Comparison of ENCODE assay signal across 34 cellular contexts in genomic region chr1:171683826-171684225, GRCh38. TPM values are rescaled to one million over a fixed set of nuclear protein-coding genes. Genes with fewer than 3 reads are reported as not detected.
"Had no signal": no experiment of that assay in that cellular context is flagged by ENCODE, and none has a peak within 500 bp of the region (broad histone marks: within the 10 kb centered on the region; RNA-seq: fewer than 3 reads in every experiment).

No MANE protein-coding gene starts in this region.

- H3K36me3 ChIP-seq: ascending aorta, breast epithelium, cardiac muscle cell, heart left ventricle had no signal

- H3K9me3 Mint-ChIP-seq: activated CD4-positive, alpha-beta memory T cell treated with anti-CD3 and anti-CD28 coated beads, Interleukin-2, amount 10 ng/mL, durations not matched to agents 7 days and 5 days; activated CD4-positive, alpha-beta T cell treated with anti-CD3 and anti-CD28 coated beads, Interleukin-2, amount 10 ng/mL, durations not matched to agents 7 days and 5 days; activated naive CD4-positive, alpha-beta T cell treated with anti-CD3 and anti-CD28 coated beads, Interleukin-2, amount 10 ng/mL, durations not matched to agents 7 days and 5 days; activated naive CD8-positive, alpha-beta T cell treated with anti-CD3 and anti-CD28 coated beads, Interleukin-2, amount 10 ng/mL, durations not matched to agents 7 days and 5 days; endodermal cell; T-helper 2 cell treated with Interferon-gamma antibody and Interleukin-4, amounts not matched to agents 5 μg/mL and 100 μg/mL, for 36 hours had no signal

- ATAC-seq: activated naive CD4-positive, alpha-beta T cell treated with anti-CD3 and anti-CD28 coated beads, Interleukin-2, amount 50 U/mL, for 72 hours; activated T-cell treated with anti-CD3 and anti-CD28 coated beads, Interleukin-2, amount 50 U/mL, for 72 hours; esophagus mucosa; heart left ventricle; T-helper 17 cell had no signal

- DNase-seq: activated CD4-positive, alpha-beta memory T cell treated with anti-CD3 and anti-CD28 coated beads, Interleukin-2, amount 10 ng/mL, durations not matched to agents 7 days and 5 days; activated CD4-positive, alpha-beta T cell treated with anti-CD3 and anti-CD28 coated beads for 1 hour; activated CD4-positive, alpha-beta T cell treated with anti-CD3 and anti-CD28 coated beads for 4 hours; activated CD4-positive, alpha-beta T cell treated with anti-CD3 and anti-CD28 coated beads, Interleukin-2, amount 10 ng/mL, durations not matched to agents 7 days and 5 days; activated CD4-positive, alpha-beta T cell treated with anti-CD3 and anti-CD28 coated beads, Interleukin-2, amount 50 U/mL, for 4 hours; activated CD8-positive, alpha-beta memory T cell treated with anti-CD3 and anti-CD28 coated beads, Interleukin-2, amount 50 U/mL, for 48 hours; activated gamma-delta T cell; activated naive CD4-positive, alpha-beta T cell; activated naive CD4-positive, alpha-beta T cell treated with anti-CD3 and anti-CD28 coated beads, Interleukin-2, amount 10 ng/mL, durations not matched to agents 7 days and 5 days; activated naive CD8-positive, alpha-beta T cell treated with anti-CD3 and anti-CD28 coated beads, Interleukin-2, amount 10 ng/mL, durations not matched to agents 7 days and 5 days; activated T-cell treated with anti-CD3 and anti-CD28 coated beads for 4 hours; activated T-cell treated with anti-CD3 and anti-CD28 coated beads, Interleukin-2, amount 50 U/mL, for 24 hours; activated T-cell treated with anti-CD3 and anti-CD28 coated beads, Interleukin-2, amount 50 U/mL, for 72 hours; central memory CD4-positive, alpha-beta T cell; dorsolateral prefrontal cortex; effector memory CD4-positive, alpha-beta T cell; foreskin fibroblast; glutamatergic neuron; heart left ventricle; T-helper 1 cell; T-helper 17 cell; T1000 had no signal

- H3K27ac Mint-ChIP-seq: activated CD4-positive, alpha-beta memory T cell treated with anti-CD3 and anti-CD28 coated beads, Interleukin-2, amount 10 ng/mL, durations not matched to agents 7 days and 5 days; activated CD4-positive, alpha-beta T cell treated with anti-CD3 and anti-CD28 coated beads, Interleukin-2, amount 10 ng/mL, durations not matched to agents 7 days and 5 days; activated naive CD4-positive, alpha-beta T cell treated with anti-CD3 and anti-CD28 coated beads, Interleukin-2, amount 10 ng/mL, durations not matched to agents 7 days and 5 days; activated naive CD4-positive, alpha-beta T cell treated with anti-CD3 and anti-CD28 coated beads, Interleukin-2, amount 50 U/mL, for 72 hours; activated naive CD8-positive, alpha-beta T cell treated with anti-CD3 and anti-CD28 coated beads, Interleukin-2, amount 10 ng/mL, durations not matched to agents 7 days and 5 days; activated T-cell treated with anti-CD3 and anti-CD28 coated beads, Interleukin-2, amount 50 U/mL, for 24 hours; activated T-cell treated with anti-CD3 and anti-CD28 coated beads, Interleukin-2, amount 50 U/mL, for 72 hours; brain; dendritic cell treated with granulocyte-macrophage colony-stimulating factor and Interleukin-4, amounts not matched to agents 40 ng/mL and 50 ng/mL, for 4 days; endodermal cell; T-helper 17 cell had no signal

- H3K27ac ChIP-seq: ascending aorta, breast epithelium, cardiac muscle cell, coronary artery, dorsolateral prefrontal cortex, heart left ventricle had no signal

- H3K4me3 Mint-ChIP-seq: activated CD4-positive, alpha-beta memory T cell treated with anti-CD3 and anti-CD28 coated beads, Interleukin-2, amount 10 ng/mL, durations not matched to agents 7 days and 5 days; activated CD4-positive, alpha-beta T cell treated with anti-CD3 and anti-CD28 coated beads, Interleukin-2, amount 10 ng/mL, durations not matched to agents 7 days and 5 days; activated naive CD4-positive, alpha-beta T cell treated with anti-CD3 and anti-CD28 coated beads, Interleukin-2, amount 10 ng/mL, durations not matched to agents 7 days and 5 days; activated naive CD8-positive, alpha-beta T cell treated with anti-CD3 and anti-CD28 coated beads, Interleukin-2, amount 10 ng/mL, durations not matched to agents 7 days and 5 days; activated T-cell treated with anti-CD3 and anti-CD28 coated beads, Interleukin-2, amount 50 U/mL, for 24 hours; activated T-cell treated with anti-CD3 and anti-CD28 coated beads, Interleukin-2, amount 50 U/mL, for 72 hours; brain; dendritic cell treated with granulocyte-macrophage colony-stimulating factor and Interleukin-4, amounts not matched to agents 40 ng/mL and 50 ng/mL, for 4 days; endodermal cell; T-helper 17 cell; T-helper 2 cell treated with Interferon-gamma antibody and Interleukin-4, amounts not matched to agents 5 μg/mL and 100 μg/mL, for 36 hours had no signal

- H3K27me3 ChIP-seq: ascending aorta, breast epithelium, cardiac muscle cell, dorsolateral prefrontal cortex, heart left ventricle had no signal

- H3K4me3 ChIP-seq: ascending aorta, breast epithelium, cardiac muscle cell, coronary artery, dorsolateral prefrontal cortex, heart left ventricle had no signal

- H3K4me1 ChIP-seq: ascending aorta, breast epithelium, heart left ventricle had no signal

- H3K36me3 Mint-ChIP-seq: activated naive CD4-positive, alpha-beta T cell treated with anti-CD3 and anti-CD28 coated beads, Interleukin-2, amount 10 ng/mL, durations not matched to agents 7 days and 5 days; activated naive CD8-positive, alpha-beta T cell treated with anti-CD3 and anti-CD28 coated beads, Interleukin-2, amount 10 ng/mL, durations not matched to agents 7 days and 5 days; brain had no signal

- H3K9me3 ChIP-seq: ascending aorta, breast epithelium, heart left ventricle had no signal

- H3K4me1 Mint-ChIP-seq: activated CD4-positive, alpha-beta memory T cell treated with anti-CD3 and anti-CD28 coated beads, Interleukin-2, amount 10 ng/mL, durations not matched to agents 7 days and 5 days; activated CD4-positive, alpha-beta T cell treated with anti-CD3 and anti-CD28 coated beads, Interleukin-2, amount 10 ng/mL, durations not matched to agents 7 days and 5 days; activated naive CD4-positive, alpha-beta T cell treated with anti-CD3 and anti-CD28 coated beads, Interleukin-2, amount 10 ng/mL, durations not matched to agents 7 days and 5 days; activated naive CD8-positive, alpha-beta T cell treated with anti-CD3 and anti-CD28 coated beads, Interleukin-2, amount 10 ng/mL, durations not matched to agents 7 days and 5 days; brain; endodermal cell; T-helper 17 cell had no signal

- FAIRE-seq: frontal cortex had no signal

RNA-seq across cellular contexts. Expression of gene MYOC, which starts 31.3 kb away (rescaled TPM):
- total RNA-seq: activated CD4-positive, alpha-beta memory T cell treated with anti-CD3 and anti-CD28 coated beads, Interleukin-2, amount 10 ng/mL, durations not matched to agents 7 days and 5 days; activated CD4-positive, alpha-beta T cell treated with anti-CD3 and anti-CD28 coated beads, Interleukin-2, amount 10 ng/mL, durations not matched to agents 7 days and 5 days; activated naive CD4-positive, alpha-beta T cell treated with anti-CD3 and anti-CD28 coated beads, Interleukin-2, amount 50 U/mL, for 72 hours; activated naive CD8-positive, alpha-beta T cell treated with anti-CD3 and anti-CD28 coated beads, Interleukin-2, amount 10 ng/mL, durations not matched to agents 7 days and 5 days; activated T-cell treated with anti-CD3 and anti-CD28 coated beads, Interleukin-2, amount 50 U/mL, for 72 hours; endodermal cell; epithelial cell of proximal tubule; T-helper 17 cell had no signal
- polyA plus RNA-seq: cardiac muscle cell had no signal
